12 cellular contexts compared by ENCODE assay signal in genomic region chr18:5417342-5417741, GRCh38.
DNase-seq lines count a peak whose midpoint lies in the region; ATAC-seq and TF ChIP-seq lines count a peak whose summit lies in the region.
"Had no signal": no experiment of that assay in that cellular context is flagged by ENCODE, and none has a peak within 500 bp of the region (broad histone marks: within the 10 kb centered on the region; RNA-seq: fewer than 3 reads in every experiment).

No MANE protein-coding gene starts in this region.

- peaks cover 16% of the 10 kb centered on the region for H3K4me1 ChIP-seq in OCI-LY7 (ENCODE audit: insufficient read depth, low read length, poor library complexity, severe bottlenecking)
- peaks cover 16 to 20% of the 10 kb centered on the region in 2 donors for H3K4me1 ChIP-seq in neuronal stem cell (ENCODE audit: control insufficient read depth in 2 of 2, insufficient read depth in 1 of 2, low read depth in 1 of 2, low read length in 2 of 2)
- H3K4me1 ChIP-seq: Peyer's patch had no signal

- DNase-seq in G401 (ENCODE audit: low spot score) (peak; percentile 74), OCI-LY7 (ENCODE audit: low spot score) (peak; percentile 14), fibroblast of pulmonary artery (ENCODE audit: low read depth) (peak; percentile 29), neuronal stem cell (ENCODE audit: low spot score) (no peak), NCI-H2081 (lab: John Stamatoyannopoulos, UW) (no peak), erythroblast (lab: John Stamatoyannopoulos, UW) (no peak)
- DNase-seq: CD4-positive, alpha-beta T cell; immature natural killer cell; NCI-H2081 treated with DMSO at 0.1 percent for 48 hours; Peyer's patch had no signal

- POLR2A ChIA-PET in OCI-LY7 (lab: Charles Lee): no interaction called here

- H3K4me2 ChIP-seq in OCI-LY7 (ENCODE audit: low read length): peak overlapping the region; percentile 35
- H3K4me2 ChIP-seq in neuronal stem cell (ENCODE audit: insufficient read depth, low read length, poor library complexity, severe bottlenecking): no peak overlapping the region

- WGBS in neuronal stem cell (ENCODE audit: extremely low coverage in 2 of 2, insufficient read length in 2 of 2, insufficient replicate concordance in 1 of 2), 2 donors: no CpG with 5 or more reads among the region's 8 CpGs

- in situ Hi-C loops in G401 (cut with HindIII; ENCODE audit: low sequenced_read_pairs): no loop called here

- H2AK5ac ChIP-seq in neuronal stem cell (ENCODE audit: low read depth, low read length): no peak overlapping the region

- H2BK5ac ChIP-seq in neuronal stem cell (ENCODE audit: low read length): no peak overlapping the region

- H3K36me3 ChIP-seq in OCI-LY7 (ENCODE audit: insufficient read depth, low read length) (no peaks in the 10 kb centered on the region), neuronal stem cell (replicated peaks in 1 of 2; ENCODE audit: control insufficient read depth in 2 of 2, insufficient read depth in 2 of 2, low read length in 2 of 2) (no peaks in the 10 kb centered on the region)

- H3K9me2 ChIP-seq in OCI-LY7 (ENCODE audit: insufficient read depth, low read length): no peaks in the 10 kb centered on the region

- intact Hi-C loops in OCI-LY7 (cut with micrococcal nuclease; ENCODE audit: unreplicated experiment): no loop called here

- CTCF ChIA-PET in OCI-LY7 (lab: Charles Lee; ENCODE audit: unreplicated experiment): no interaction called here

- no peak overlapping the region for H3K14ac ChIP-seq in neuronal stem cell (ENCODE audit: low read length)

- no peaks in the 10 kb centered on the region for H4K20me1 ChIP-seq in OCI-LY7 (ENCODE audit: insufficient read depth, low read length)

- H3K79me1 ChIP-seq in neuronal stem cell (ENCODE audit: low read depth, low read length): no peaks in the 10 kb centered on the region

- no peak overlapping the region for H2BK15ac ChIP-seq in neuronal stem cell (ENCODE audit: low read length)

- H2BK120ac ChIP-seq in neuronal stem cell (ENCODE audit: low read depth, low read length): no peak overlapping the region

- no peaks in the 10 kb centered on the region for H3K27me3 ChIP-seq in neuronal stem cell (ENCODE audit: control insufficient read depth in 3 of 3, insufficient read depth in 3 of 3, low read depth in 1 of 3, low read length in 3 of 3)
- H3K27me3 ChIP-seq: Peyer's patch had no signal

- no peak overlapping the region for H3K23ac ChIP-seq in neuronal stem cell (ENCODE audit: low read depth, low read length, poor library complexity)

- H3K4me3 ChIP-seq in OCI-LY7 (ENCODE audit: low read depth, low read length, poor library complexity, severe bottlenecking) (no peak overlapping the region), fibroblast of pulmonary artery (replicated peaks; ENCODE audit: low read depth, low read length) (no peak overlapping the region), neuronal stem cell (ENCODE audit: low read length in 2 of 2) (no peak overlapping the region)
- H3K4me3 ChIP-seq: Peyer's patch had no signal

- no peak overlapping the region for H3K9ac ChIP-seq in neuronal stem cell (ENCODE audit: low read depth, low read length, poor library complexity)

- H3K79me2 ChIP-seq in OCI-LY7 (ENCODE audit: insufficient read depth, low read depth, low read length): no peaks in the 10 kb centered on the region

- no peak for TF ChIP-seq POLR2A in erythroblast (IDR thresholded peaks at IDR 0.05; ENCODE audit: low read length)

- no peak overlapping the region for H2BK12ac ChIP-seq in neuronal stem cell (ENCODE audit: low read length)

- H2AFZ ChIP-seq in OCI-LY7 (ENCODE audit: low read length) (peak overlapping the region; percentile 71), neuronal stem cell (ENCODE audit: low read length) (peak overlapping the region; percentile 5)

- H4K91ac ChIP-seq in neuronal stem cell (ENCODE audit: low read depth, low read length, poor library complexity): no peak overlapping the region

- H4K8ac ChIP-seq in neuronal stem cell (ENCODE audit: low read depth, low read length): no peak overlapping the region

- BruUV-seq in OCI-LY7 (replicated peaks; lab: Mats Ljungman, UMichigan): no TSS peak

- peak overlapping the region; percentile 6 for H3K18ac ChIP-seq in neuronal stem cell (ENCODE audit: low read length)

- no peak for TF ChIP-seq CTCF in OCI-LY7 (conservative IDR thresholded peaks at IDR 0.05; ENCODE audit: low read length)
- TF ChIP-seq CTCF in fibroblast of pulmonary artery (IDR thresholded peaks at IDR 0.05; ENCODE audit: low read length, missing control alignments): no peak

- ATAC-seq in GM21526 (IDR thresholded peaks at IDR 0.05; ENCODE audit: low FRiP score, unreplicated experiment) (no peak), GM21367 (IDR thresholded peaks at IDR 0.05; ENCODE audit: unreplicated experiment) (no peak)

- H3K9me3 ChIP-seq in OCI-LY7 (ENCODE audit: low read length): no peaks in the 10 kb centered on the region
- H3K9me3 ChIP-seq in neuronal stem cell (replicated peaks in 1 of 2; ENCODE audit: control insufficient read depth in 2 of 2, insufficient read depth in 1 of 2, low read depth in 1 of 2, low read length in 2 of 2): no peaks in the 10 kb centered on the region
- H3K9me3 ChIP-seq: Peyer's patch had no signal

- H3K4ac ChIP-seq in neuronal stem cell (ENCODE audit: low read length): no peak overlapping the region

- H3K27ac ChIP-seq in OCI-LY7 (ENCODE audit: low read depth, low read length, poor library complexity, severe bottlenecking) (no peak overlapping the region), neuronal stem cell (replicated peaks; ENCODE audit: low read length) (no peak overlapping the region)
- H3K27ac ChIP-seq: Peyer's patch had no signal

Comparison
In these comparisons a context has a peak if more than half of its experiments do, and no peak if none do; other contexts are left out.
1. DNase-seq: peak in G401 (single experiment), OCI-LY7 (single experiment) and fibroblast of pulmonary artery (single experiment); none in neuronal stem cell (single experiment), NCI-H2081 (0 of 2) and erythroblast (0 of 2).